ENCODE assay signal across 9 cellular contexts in the genomic region with DNA sequence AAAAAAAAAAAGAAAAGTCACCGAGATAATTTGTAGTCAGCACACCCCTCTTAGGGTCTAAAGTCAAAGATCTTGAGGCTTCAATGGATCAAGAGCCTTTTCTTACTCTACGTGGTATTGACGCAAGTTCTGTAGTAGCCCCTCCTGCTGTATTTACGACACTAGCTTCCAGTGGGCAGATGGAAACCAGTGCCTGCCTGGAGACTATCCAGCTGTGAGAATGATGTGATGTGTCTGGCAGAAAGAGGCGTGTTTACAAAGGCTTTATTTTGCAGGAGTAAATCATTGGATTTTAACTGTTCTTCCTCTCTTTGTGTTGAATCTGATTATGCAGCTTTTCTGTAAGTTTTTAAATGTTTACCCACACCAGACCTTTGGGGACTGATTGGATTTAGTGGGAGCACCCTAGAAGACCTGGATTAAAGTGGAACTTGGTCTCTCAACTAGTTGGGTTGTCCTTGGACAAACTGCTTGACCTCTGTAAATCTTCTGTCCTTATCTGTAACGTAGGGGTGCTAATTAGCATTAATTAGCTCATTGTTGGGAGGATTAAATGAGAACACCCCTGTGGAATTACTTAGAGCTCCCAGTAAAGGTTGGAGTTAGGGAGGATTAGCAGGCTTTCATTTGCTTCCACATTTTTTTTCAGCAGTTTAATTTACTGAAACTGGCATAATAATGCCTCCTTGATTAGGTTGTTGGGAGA.
DNase-seq lines count a peak whose midpoint lies in the region; ATAC-seq and TF ChIP-seq lines count a peak whose summit lies in the region.
"Had no signal": no experiment of that assay in that cellular context is flagged by ENCODE, and none has a peak within 500 bp of the region (broad histone marks: within the 10 kb centered on the region; RNA-seq: fewer than 3 reads in every experiment).

No MANE protein-coding gene starts in this region.

- TF ChIP-seq EP300 in tibial nerve (IDR thresholded peaks at IDR 0.05): peak; percentile 16 to 31

- intact Hi-C loops in cardiac septum (cut with DNase I): loop anchor here (5.0 kb wide), 1 partner anchor 55 kb away; no protein-coding TSS in a partner anchor

- H3K4me1 Mint-ChIP-seq in activated CD8-positive, alpha-beta memory T cell treated with anti-CD3 and anti-CD28 coated beads, Interleukin-2, amount 10 ng/mL, durations not matched to agents 7 days and 5 days: peaks cover 86% of the 10 kb centered on the region

- TF ChIP-seq POLR2A in tibial nerve (IDR thresholded peaks at IDR 0.05): no peak

- TF ChIP-seq CTCF in tibial nerve (IDR thresholded peaks at IDR 0.05) (no peak), RWPE1 (conservative IDR thresholded peaks at IDR 0.05; ENCODE audit: low read depth) (no peak)

- H3K36me3 ChIP-seq in SK-N-MC (ENCODE audit: insufficient read depth, low read length) (0 out of 2 replicates have a peak, but pooled peaks cover 8% of the 10 kb centered on the region), tibial nerve (peaks cover 0 to 17% (median 0%) of the 10 kb centered on the region in 3 donors)

- H3K9ac ChIP-seq in SK-N-MC (ENCODE audit: insufficient read length): peak overlapping the region; percentile 13

- H3K27me3 Mint-ChIP-seq in activated CD8-positive, alpha-beta memory T cell treated with anti-CD3 and anti-CD28 coated beads, Interleukin-2, amount 10 ng/mL, durations not matched to agents 7 days and 5 days: no peaks in the 10 kb centered on the region

- no peaks in the 10 kb centered on the region for H3K27me3 ChIP-seq in tibial nerve

- peaks cover 37% of the 10 kb centered on the region for H3K36me3 Mint-ChIP-seq in activated CD8-positive, alpha-beta memory T cell treated with anti-CD3 and anti-CD28 coated beads, Interleukin-2, amount 10 ng/mL, durations not matched to agents 7 days and 5 days

- H3K4me3 ChIP-seq in SK-N-MC (peak overlapping the region; percentile 47), tibial nerve (no peak overlapping the region)

- peak overlapping the region; percentile 76 for H3K27ac Mint-ChIP-seq in activated CD8-positive, alpha-beta memory T cell treated with anti-CD3 and anti-CD28 coated beads, Interleukin-2, amount 10 ng/mL, durations not matched to agents 7 days and 5 days

- DNase-seq in activated CD8-positive, alpha-beta memory T cell treated with anti-CD3 and anti-CD28 coated beads, Interleukin-2, amount 10 ng/mL, durations not matched to agents 7 days and 5 days: no peak
- no peak for DNase-seq in activated CD8-positive, alpha-beta memory T cell treated with anti-CD3 and anti-CD28 coated beads, Interleukin-2, amount 50 U/mL, for 48 hours
- peak; percentile 79 for DNase-seq in SK-N-MC (ENCODE audit: low read depth, low spot score)
- DNase-seq in cardiac septum (ENCODE audit: low spot score): peak; percentile 72
- DNase-seq in tibial nerve (ENCODE audit: low spot score in 2 of 2): no peak
- DNase-seq in activated gamma-delta T cell (lab: John Stamatoyannopoulos, UW): no peak
- DNase-seq in NAMALWA (ENCODE audit: low spot score): no peak
- DNase-seq in RWPE1 (ENCODE audit: low spot score): no peak
- DNase-seq: DND-41 had no signal

- H3K27ac ChIP-seq in SK-N-MC (peak overlapping the region; percentile 65), tibial nerve (peak overlapping the region in 1 of 4 donors; percentile 4), RWPE1 (no peak overlapping the region)

- H3K9me3 Mint-ChIP-seq in activated CD8-positive, alpha-beta memory T cell treated with anti-CD3 and anti-CD28 coated beads, Interleukin-2, amount 10 ng/mL, durations not matched to agents 7 days and 5 days (ENCODE audit: low read depth): no peaks in the 10 kb centered on the region

- CTCF ChIA-PET in activated CD8-positive, alpha-beta memory T cell treated with anti-CD3 and anti-CD28 coated beads, Interleukin-2, amount 10 ng/mL, durations not matched to agents 7 days and 5 days (lab: Charles Lee): interaction anchor here (1.0 to 7.8 kb wide), 4 partner anchors 13 to 60 kb away, joined by 4 to 53 read pairs (median 6); no protein-coding TSS in a partner anchor
- CTCF ChIA-PET in RWPE1 (lab: Yijun Ruan, JAX): no interaction called here

- ATAC-seq in activated CD8-positive, alpha-beta memory T cell treated with anti-CD3 and anti-CD28 coated beads, Interleukin-2, amount 10 ng/mL, durations not matched to agents 7 days and 5 days: no peak

- WGBS in tibial nerve, 2 donors: 48 to 52% methylated on average over 6 of the region's 6 CpGs

- no peak overlapping the region for H3K4me3 Mint-ChIP-seq in activated CD8-positive, alpha-beta memory T cell treated with anti-CD3 and anti-CD28 coated beads, Interleukin-2, amount 10 ng/mL, durations not matched to agents 7 days and 5 days

- peaks cover 0 to 31% (median 20%) of the 10 kb centered on the region in 4 donors for H3K4me1 ChIP-seq in tibial nerve

- POLR2A ChIA-PET in RWPE1 (lab: Yijun Ruan, JAX; ENCODE audit: low non-redundant PET): no interaction called here

- H3K9me3 ChIP-seq in SK-N-MC (ENCODE audit: low read depth, low read length) (no peaks in the 10 kb centered on the region), tibial nerve (no peaks in the 10 kb centered on the region)

Comparison
In these comparisons a context has a peak if more than half of its experiments do, and no peak if none do; other contexts are left out.
1. DNase-seq: peak in SK-N-MC (single experiment) and cardiac septum (single experiment); none in activated CD8-positive, alpha-beta memory T cell treated with anti-CD3 and anti-CD28 coated beads, Interleukin-2, amount 10 ng/mL, durations not matched to agents 7 days and 5 days (single experiment), activated CD8-positive, alpha-beta memory T cell treated with anti-CD3 and anti-CD28 coated beads, Interleukin-2, amount 50 U/mL, for 48 hours (single experiment), tibial nerve (0 of 2), activated gamma-delta T cell (single experiment), NAMALWA (single experiment) and RWPE1 (single experiment).